8 cellular contexts compared by ENCODE assay signal in genomic region chr4:70559216-70559830, GRCh38. TPM values are rescaled to one million over a fixed set of nuclear protein-coding genes. Genes with fewer than 3 reads are reported as not detected.
DNase-seq lines count a peak whose midpoint lies in the region; ATAC-seq, FAIRE-seq and TF ChIP-seq lines count a peak whose summit lies in the region.

No MANE protein-coding gene starts in this region.

- no peaks in the 10 kb centered on the region for H3K27me3 ChIP-seq in RWPE2 (ENCODE audit: insufficient read depth, poor library complexity, severe bottlenecking)
- H3K27me3 ChIP-seq in mammary epithelial cell (ENCODE audit: insufficient read depth, low read length): no peaks in the 10 kb centered on the region

- no TSS peak for BruUV-seq in mammary epithelial cell (replicated peaks; lab: Mats Ljungman, UMichigan)

- peak overlapping the region; percentile 12 for H2AFZ ChIP-seq in mammary epithelial cell (ENCODE audit: low read depth, low read length)

- no peaks in the 10 kb centered on the region for H3K36me3 ChIP-seq in RWPE2 (ENCODE audit: low read depth)
- no peaks in the 10 kb centered on the region for H3K36me3 ChIP-seq in mammary epithelial cell (ENCODE audit: insufficient read depth, low read length)

- H3K4me2 ChIP-seq in mammary epithelial cell (ENCODE audit: insufficient read depth, low read depth, low read length): no peak overlapping the region

- in situ Hi-C loops in mammary epithelial cell (cut with MboI; ENCODE audit: low sequenced_read_pairs in 2 of 2): no loop called here

- dilution Hi-C loops in mammary epithelial cell (cut with HindIII; ENCODE audit: low sequenced_read_pairs): no loop called here

- TF ChIP-seq CTCF in D721Med (IDR thresholded peaks at IDR 0.05; ENCODE audit: insufficient read depth, missing control alignments): peak; percentile 94
- TF ChIP-seq CTCF in RWPE2 (IDR thresholded peaks at IDR 0.05; ENCODE audit: poor library complexity, severe bottlenecking): peak; percentile 92
- TF ChIP-seq CTCF in mammary epithelial cell (conservative IDR thresholded peaks at IDR 0.05 in 1 of 2, IDR thresholded peaks at IDR 0.05 in 1 of 2; ENCODE audit: extremely low read depth in 1 of 2, insufficient read depth in 1 of 2, low read depth in 1 of 2, low read length in 2 of 2): peak; percentile 82 to 84

- intact Hi-C loops in mammary epithelial cell (cut with micrococcal nuclease): loop anchor here (2.0 to 5.0 kb wide), 4 partner anchors 55 to 737 kb away; no protein-coding TSS in a partner anchor

- 26% methylated on average over 2 of the region's 2 CpGs for WGBS in mammary epithelial cell (ENCODE audit: low coverage, missing lambda C conversion rate)

- H3K79me2 ChIP-seq in mammary epithelial cell (ENCODE audit: insufficient read depth, low read length): no peaks in the 10 kb centered on the region

- H3K4me3 ChIP-seq in RWPE2 (ENCODE audit: severe bottlenecking) (no peak overlapping the region), mammary epithelial cell (replicated peaks in 1 of 3; ENCODE audit: insufficient read depth in 1 of 3, low read depth in 2 of 3, low read length in 3 of 3) (no peak overlapping the region)

- H3K4me1 ChIP-seq in RWPE2 (ENCODE audit: insufficient read depth, poor library complexity, severe bottlenecking): no peaks in the 10 kb centered on the region
- no peaks in the 10 kb centered on the region for H3K4me1 ChIP-seq in mammary epithelial cell (ENCODE audit: insufficient read depth, low read length)

- ATAC-seq in RWPE2 (ENCODE audit: low read depth): peak; percentile 46; the same call in 2 of the 3 replicates
- ATAC-seq in HG02840 (IDR thresholded peaks at IDR 0.05; ENCODE audit: low FRiP score, unreplicated experiment): no peak

- H3K9me3 ChIP-seq in RWPE2 (ENCODE audit: severe bottlenecking) (no peaks in the 10 kb centered on the region), mammary epithelial cell (replicated peaks; ENCODE audit: insufficient read depth, low read length) (no peaks in the 10 kb centered on the region)

- H3K27ac ChIP-seq in RWPE2 (ENCODE audit: poor library complexity, severe bottlenecking) (no peak overlapping the region), mammary epithelial cell (ENCODE audit: insufficient read depth, low read depth, low read length) (no peak overlapping the region)

- peak; percentile 35 for DNase-seq in D721Med (ENCODE audit: insufficient read length, low spot score)
- DNase-seq in GM19239 (ENCODE audit: insufficient read length, low spot score): peak; percentile 44
- peak; percentile 50 for DNase-seq in HT1080 (ENCODE audit: low read depth)
- no peak for DNase-seq in RWPE2 (ENCODE audit: low spot score)
- peak; percentile 34 for DNase-seq in mammary epithelial cell
- DNase-seq in left kidney (ENCODE audit: low read depth, low spot score): peak; percentile 78
- DNase-seq in stimulated activated CD8-positive, alpha-beta memory T cell treated with anti-CD3 and anti-CD28 coated beads, Interleukin-4, amount 100 ng/mL, for 24 hours (ENCODE audit: low read depth): peak; percentile 3

- CTCF ChIA-PET in mammary epithelial cell (lab: Charles Lee; ENCODE audit: low non-redundant PET): no interaction called here

- peak; percentile 94 for FAIRE-seq in D721Med (lab: Jason Lieb, UNC)
- peak; percentile 93 for FAIRE-seq in GM19239 (lab: Jason Lieb, UNC)

- no peak overlapping the region for H3K9ac ChIP-seq in mammary epithelial cell (ENCODE audit: insufficient read depth, low read length)

- H4K20me1 ChIP-seq in mammary epithelial cell (ENCODE audit: insufficient read depth, low read length): no peaks in the 10 kb centered on the region

RNA-seq across cellular contexts. Expression of gene AMBN, which starts 32.7 kb away (rescaled TPM):
- total RNA-seq in HT1080 (2014; rRNA removed; shearing (Covaris generic)): not detected in 2 replicates
- not detected in 2 replicates for polyA plus RNA-seq in HT1080 (2015; cell fraction: cytosol; rRNA removed)
- not detected in 2 replicates for polyA plus RNA-seq in HT1080 (2015; cell fraction: nucleus; rRNA removed)
- not detected for total RNA-seq in mammary epithelial cell
- polyA plus RNA-seq in mammary epithelial cell: not detected
- not detected for polyA minus RNA-seq in mammary epithelial cell

RNA-seq across cellular contexts. Expression of gene AMTN, which starts 41.0 kb away (rescaled TPM):
- total RNA-seq in HT1080 (2014; rRNA removed; shearing (Covaris generic)): 0.45 TPM in 1 of 2 replicates, not detected in the other
- 0.19 TPM in 1 of 2 replicates, not detected in the other for polyA plus RNA-seq in HT1080 (2015; cell fraction: cytosol; rRNA removed)
- 0.43 TPM in 1 of 2 replicates, not detected in the other for polyA plus RNA-seq in HT1080 (2015; cell fraction: nucleus; rRNA removed)
- not detected for total RNA-seq in mammary epithelial cell
- not detected for polyA plus RNA-seq in mammary epithelial cell
- not detected for polyA minus RNA-seq in mammary epithelial cell
